15 cellular contexts compared by ENCODE assay signal in genomic region chr2:131646669-131647297, GRCh38.
DNase-seq lines count a peak whose midpoint lies in the region; ATAC-seq and TF ChIP-seq lines count a peak whose summit lies in the region.
"Had no signal": no experiment of that assay in that cellular context is flagged by ENCODE, and none has a peak within 500 bp of the region (broad histone marks: within the 10 kb centered on the region; RNA-seq: fewer than 3 reads in every experiment).

No MANE protein-coding gene starts in this region.

- H3K4me3 ChIP-seq in ascending aorta (peak overlapping the region; percentile 16 to 35), fibroblast of mammary gland (ENCODE audit: control insufficient read depth, low read depth, low read length) (peak overlapping the region; percentile 6), sigmoid colon (peak overlapping the region in 3 of 4 donors; percentile 14 to 29 (median 22)), vagina (no peak overlapping the region)

- H3K9me3 ChIP-seq in ascending aorta (no peaks in the 10 kb centered on the region), sigmoid colon (no peaks in the 10 kb centered on the region), vagina (no peaks in the 10 kb centered on the region)
- H3K9me3 ChIP-seq: right lobe of liver had no signal

- DNase-seq in ELF-1 (ENCODE audit: low read depth, low spot score) = peak; percentile 45
- DNase-seq in ascending aorta (ENCODE audit: low spot score in 2 of 2) = no peak
- DNase-seq in fibroblast of mammary gland (ENCODE audit: low read depth) = no peak
- no peak for DNase-seq in sigmoid colon
- DNase-seq in vagina (ENCODE audit: extremely low spot score in 2 of 2) = no peak
- DNase-seq in activated CD4-positive, alpha-beta T cell treated with anti-CD3 and anti-CD28 coated beads, Interleukin-2, amount 50 U/mL, for 4 hours = no peak
- DNase-seq: activated naive CD4-positive, alpha-beta T cell treated with anti-CD3 and anti-CD28 coated beads, Interleukin-2, amount 50 U/mL, for 16 hours; CD4-positive, CD25-positive, alpha-beta regulatory T cell; central memory CD4-positive, alpha-beta T cell; H7; left colon; NCI-H82; right lobe of liver had no signal

- no peaks in the 10 kb centered on the region for H3K36me3 ChIP-seq in ascending aorta
- H3K36me3 ChIP-seq in sigmoid colon = no peaks in the 10 kb centered on the region
- H3K36me3 ChIP-seq in vagina = no peaks in the 10 kb centered on the region
- H3K36me3 ChIP-seq: right lobe of liver had no signal

- 28 to 50% methylated on average over 47 of the region's 47 CpGs for WGBS in sigmoid colon, 2 donors

- ATAC-seq in GM18519 (IDR thresholded peaks at IDR 0.05; ENCODE audit: low FRiP score, unreplicated experiment) = no peak
- ATAC-seq: left colon; right lobe of liver; stimulated activated effector memory CD8-positive, alpha-beta T cell treated with anti-CD3 and anti-CD28 coated beads, Interleukin-12 subunit alpha, Interleukin-12 subunit beta, amount 100 ng/mL, for 72 hours had no signal

- intact Hi-C loops in ascending aorta (cut with DNase I) (no loop called here), sigmoid colon (cut with DNase I) (no loop called here), vagina (cut with DNase I) (no loop called here)

- TF ChIP-seq CTCF in ascending aorta (IDR thresholded peaks at IDR 0.05) = no peak
- TF ChIP-seq CTCF in fibroblast of mammary gland (conservative IDR thresholded peaks at IDR 0.05; ENCODE audit: control insufficient read depth, insufficient read depth, low read depth, low read length) = no peak
- TF ChIP-seq CTCF in sigmoid colon (IDR thresholded peaks at IDR 0.05) = no peak
- TF ChIP-seq CTCF in vagina (IDR thresholded peaks at IDR 0.05) = no peak

- H3K27ac ChIP-seq in ascending aorta = no peak overlapping the region
- H3K27ac ChIP-seq in sigmoid colon = no peak overlapping the region
- no peak overlapping the region for H3K27ac ChIP-seq in vagina
- H3K27ac ChIP-seq: right lobe of liver had no signal

- no peak for TF ChIP-seq EP300 in sigmoid colon (IDR thresholded peaks at IDR 0.05)

- H3K27me3 ChIP-seq in ascending aorta = no peaks in the 10 kb centered on the region
- peaks cover 0 to 16% (median 0%) of the 10 kb centered on the region in 3 donors for H3K27me3 ChIP-seq in sigmoid colon
- no peaks in the 10 kb centered on the region for H3K27me3 ChIP-seq in vagina
- H3K27me3 ChIP-seq: right lobe of liver had no signal

- TF ChIP-seq POLR2A in sigmoid colon (IDR thresholded peaks at IDR 0.05) (no peak), vagina (IDR thresholded peaks at IDR 0.05) (no peak)

- no peaks in the 10 kb centered on the region for H3K4me1 ChIP-seq in ascending aorta
- H3K4me1 ChIP-seq in sigmoid colon = no peaks in the 10 kb centered on the region
- no peaks in the 10 kb centered on the region for H3K4me1 ChIP-seq in vagina
- H3K4me1 ChIP-seq: right lobe of liver had no signal

Comparison
In these comparisons a context has a peak if more than half of its experiments do, and no peak if none do; other contexts are left out.
1. H3K4me3 ChIP-seq: peak in ascending aorta (2 of 2), fibroblast of mammary gland (single experiment) and sigmoid colon (3 of 4); none in vagina (0 of 2).